Comparison of ENCODE assay signal across 8 cellular contexts in genomic region chr1:248857749-248858095, GRCh38. TPM values are rescaled to one million over a fixed set of nuclear protein-coding genes. Genes with fewer than 3 reads are reported as not detected.
DNase-seq lines count a peak whose midpoint lies in the region; ATAC-seq and TF ChIP-seq lines count a peak whose summit lies in the region.

No MANE protein-coding gene starts in this region.

- H3K9me3 ChIP-seq in AG04450 (ENCODE audit: control insufficient read depth, insufficient read depth, low read length) (no peaks in the 10 kb centered on the region), HEK293 (ENCODE audit: control insufficient read depth, insufficient read depth, low read depth, low read length) (no peaks in the 10 kb centered on the region), body of pancreas (no peaks in the 10 kb centered on the region), mononuclear cell (ENCODE audit: low read depth, low read length) (no peaks in the 10 kb centered on the region)

- peak; percentile 0 for ATAC-seq in body of pancreas
- ATAC-seq in esophagus mucosa, result no peak

- H3K4me3 ChIP-seq in AG04450 (ENCODE audit: low read depth, low read length) (peak overlapping the region; percentile 82), HEK293 (ENCODE audit: low read depth, low read length) (peak overlapping the region; percentile 49), body of pancreas (peak overlapping the region in 1 of 2 donors; percentile 10), mononuclear cell (ENCODE audit: low read length) (peak overlapping the region; percentile 55)

- H3K27ac ChIP-seq in AG04450 (ENCODE audit: low read depth, low read length) (no peak overlapping the region), HEK293 (ENCODE audit: extremely low read depth, low read depth, low read length) (peak overlapping the region; percentile 44; the same call in 1 of the 2 replicates), body of pancreas (peak overlapping the region in 3 of 4 donors; percentile 81 to 87 (median 87))

- POLR2A ChIA-PET in AG04450 (lab: Yijun Ruan, JAX), result interaction anchor here (1.5 to 2.5 kb wide), 2 partner anchors 15 to 18 kb away, joined by 7 to 8 read pairs; no protein-coding TSS in a partner anchor
- POLR2A ChIA-PET in HEK293 (lab: Yijun Ruan, JAX), result interaction anchor here (1.5 kb wide), 1 partner anchor 20 kb away, joined by 8 read pairs; the partner anchor contains the start of gene ZNF672

- intact Hi-C loops in body of pancreas (cut with DNase I), result no loop called here

- 8 to 9% methylated on average over 4 of the region's 4 CpGs for WGBS in body of pancreas, 2 donors

- CTCF ChIA-PET in AG04450 (lab: Charles Lee), result interaction anchor here (1.3 to 3.5 kb wide), 2 partner anchors 16 to 18 kb away, joined by 4 to 15 read pairs; no protein-coding TSS in a partner anchor
- CTCF ChIA-PET in HEK293 (lab: Yijun Ruan, JAX), result interaction anchor here (0.7 to 1.1 kb wide), 2 partner anchors 8 to 12 kb away, joined by 3 to 4 read pairs; no protein-coding TSS in a partner anchor

- DNase-seq in AG04450 (ENCODE audit: low read depth, low spot score) (no peak), body of pancreas (no peak), NCI-H748 treated with DMSO at 0.1 percent for 48 hours (lab: John Stamatoyannopoulos, UW) (no peak), middle frontal gyrus (ENCODE audit: extremely low spot score, low spot score) (no peak), NAMALWA (ENCODE audit: low spot score) (no peak)

- H3K4me1 ChIP-seq in HEK293 (ENCODE audit: control insufficient read depth, insufficient read depth, low read length) (no peaks in the 10 kb centered on the region), body of pancreas (peaks cover 26% of the 10 kb centered on the region), mononuclear cell (ENCODE audit: insufficient read depth, low read length) (peaks cover 59% of the 10 kb centered on the region)

- no peak for TF ChIP-seq POLR2A in body of pancreas (IDR thresholded peaks at IDR 0.05)

- H3K27me3 ChIP-seq in AG04450 (ENCODE audit: control insufficient read depth, insufficient read depth, low read length), result no peaks in the 10 kb centered on the region
- no peaks in the 10 kb centered on the region for H3K27me3 ChIP-seq in body of pancreas
- no peaks in the 10 kb centered on the region for H3K27me3 ChIP-seq in mononuclear cell (ENCODE audit: insufficient read depth, low read length)

- peaks cover 0 to 45% of the 10 kb centered on the region in 2 experiments; a peak in 1 of 3 replicates for H3K36me3 ChIP-seq in HEK293 (ENCODE audit: control insufficient read depth in 2 of 2, insufficient read depth in 1 of 2, low read length in 2 of 2)
- peaks cover 0 to 3% of the 10 kb centered on the region in 2 donors for H3K36me3 ChIP-seq in body of pancreas (replicated peaks in 1 of 2; ENCODE audit: insufficient read depth in 1 of 2, low read depth in 2 of 2)

- TF ChIP-seq CTCF in AG04450 (IDR thresholded peaks at IDR 0.05; ENCODE audit: low read depth, low read length), result no peak
- no peak for TF ChIP-seq CTCF in HEK293 (tag by site-specific recombination; IDR thresholded peaks at IDR 0.05)
- no peak for TF ChIP-seq CTCF in body of pancreas (IDR thresholded peaks at IDR 0.05)

TF ChIP-seq in HEK293, 187 proteins besides CTCF, POLR2A, EP300 and RAD21:
- TF ChIP-seq GLIS2 (tag by site-specific recombination; IDR thresholded peaks at IDR 0.05) (no peak), OSR2 (tag by site-specific recombination; IDR thresholded peaks at IDR 0.05) (no peak), INSM2 (tag by site-specific recombination; IDR thresholded peaks at IDR 0.05) (no peak), MYNN (tag by site-specific recombination; IDR thresholded peaks at IDR 0.05; ENCODE audit: borderline replicate concordance) (no peak), ZNF777 (tag by site-specific recombination; IDR thresholded peaks at IDR 0.05; ENCODE audit: borderline replicate concordance) (no peak), YY2 (tag by site-specific recombination; IDR thresholded peaks at IDR 0.05) (no peak), ZNF138 (tag by site-specific recombination; IDR thresholded peaks at IDR 0.05; ENCODE audit: borderline replicate concordance) (no peak), ZNF132 (tag by site-specific recombination; IDR thresholded peaks at IDR 0.05; ENCODE audit: borderline replicate concordance) (no peak), ZNF473 (tag by site-specific recombination; IDR thresholded peaks at IDR 0.05) (no peak), ZBTB6 (tag by site-specific recombination; IDR thresholded peaks at IDR 0.05) (no peak), ZNF623 (tag by site-specific recombination; IDR thresholded peaks at IDR 0.05) (no peak)
TF ChIP-seq in HEK293: peak in this region for 0.

RNA-seq across cellular contexts. Expression of gene ZNF692, which starts 1.2 kb away (rescaled TPM):
- 12.7 and 14.6 TPM in 2 replicates for polyA plus RNA-seq in AG04450 (2011; rRNA removed)
- 4.3 and 6.3 TPM in 2 replicates for polyA minus RNA-seq in AG04450 (2011; rRNA and poly(A)+ RNA removed)
- total RNA-seq in body of pancreas (100 to 1,000 TPM in 1 of 2 donors, 10 to 100 TPM in 1; 35.8 to 128 TPM), mononuclear cell (5.6 TPM), esophagus mucosa (16.6 TPM)

RNA-seq across cellular contexts. Expression of gene ZNF672, which starts 19.7 kb away (rescaled TPM):
- 9.1 and 10.9 TPM in 2 replicates for polyA plus RNA-seq in AG04450 (2011; rRNA removed)
- polyA minus RNA-seq in AG04450 (2011; rRNA and poly(A)+ RNA removed), result 9.2 and 14.7 TPM in 2 replicates
- total RNA-seq in body of pancreas (10 to 100 TPM; 18.8 to 27.2 TPM), mononuclear cell (13.1 TPM), esophagus mucosa (16.8 TPM)

RNA-seq across cellular contexts. Expression of gene SH3BP5L, which starts 32.0 kb away (rescaled TPM):
- polyA plus RNA-seq in AG04450 (2011; rRNA removed), result 15.3 and 16.6 TPM in 2 replicates
- 17.7 and 21.6 TPM in 2 replicates for polyA minus RNA-seq in AG04450 (2011; rRNA and poly(A)+ RNA removed)
- total RNA-seq in body of pancreas, result 10 to 100 TPM; 13.7 to 14.8 TPM
- total RNA-seq in mononuclear cell, result 8.7 TPM
- 17.1 TPM for total RNA-seq in esophagus mucosa

RNA-seq across cellular contexts. Expression of gene PGBD2, which starts 48.3 kb away (rescaled TPM):
- polyA plus RNA-seq in AG04450 (2011; rRNA removed), result 4.9 and 6.7 TPM in 2 replicates
- 7.6 and 8.0 TPM in 2 replicates for polyA minus RNA-seq in AG04450 (2011; rRNA and poly(A)+ RNA removed)
- total RNA-seq in body of pancreas (1 to 10 TPM; 6.3 to 7.5 TPM), mononuclear cell (0.73 TPM), esophagus mucosa (4.5 TPM)
